Comparison of ENCODE assay signal across 15 cellular contexts in genomic region chr1:38133781-38134180, GRCh38.
"Had no signal": no experiment of that assay in that cellular context is flagged by ENCODE, and none has a peak within 500 bp of the region (broad histone marks: within the 10 kb centered on the region; RNA-seq: fewer than 3 reads in every experiment).

No MANE protein-coding gene starts in this region.

- H3K27ac ChIP-seq: heart left ventricle, ovary, right atrium auricular region, sigmoid colon, skin epidermis had no signal

- H3K9me3 Mint-ChIP-seq: naive thymus-derived CD8-positive, alpha-beta T cell; type B pancreatic cell had no signal

- DNase-seq: cortex of kidney; effector CD8-positive, alpha-beta T cell; heart left ventricle; mammary epithelial cell; mucosa of descending colon; naive thymus-derived CD8-positive, alpha-beta T cell; ovary; stimulated activated naive CD4-positive, alpha-beta T cell treated with Interleukin-2 at 50 U/mL for 16 hours had no signal

- H3K9me3 ChIP-seq: heart left ventricle, mucosa of descending colon, ovary, right atrium auricular region, sigmoid colon had no signal

- ATAC-seq: esophagus mucosa; mucosa of descending colon; naive thymus-derived CD8-positive, alpha-beta T cell had no signal

- H3K27ac Mint-ChIP-seq: naive thymus-derived CD8-positive, alpha-beta T cell; type B pancreatic cell had no signal

- H3K4me3 Mint-ChIP-seq: naive thymus-derived CD8-positive, alpha-beta T cell; type B pancreatic cell had no signal

- H3K36me3 ChIP-seq: heart left ventricle, ovary, right atrium auricular region, sigmoid colon had no signal

- H3K27me3 ChIP-seq: ovary had no signal

- H3K4me3 ChIP-seq: mucosa of descending colon, ovary, skin epidermis had no signal

- H3K36me3 Mint-ChIP-seq: naive thymus-derived CD8-positive, alpha-beta T cell; type B pancreatic cell had no signal

- FAIRE-seq: endometrium, frontal cortex had no signal
